Comparison of ENCODE assay signal across 1 cellular context in genomic region chr2:143034292-143035074, GRCh38.
A peak's percentile ranks its signal among the peaks of the same experiment; 100 is the strongest.
TF ChIP-seq lines count a peak whose summit lies in the region.

No MANE protein-coding gene starts in this region.

TF ChIP-seq in HepG2, 621 proteins besides CTCF, POLR2A, EP300 and RAD21 (continued from another document):
- TF ChIP-seq AKNA (CRISPR knock-in tag; IDR thresholded peaks at IDR 0.05; ENCODE audit: borderline replicate concordance) (no peak), ASH2L (IDR thresholded peaks at IDR 0.05; ENCODE audit: insufficient read length, low read depth, low read length) (no peak), ZNF503 (CRISPR knock-in tag; IDR thresholded peaks at IDR 0.05) (no peak), BRF2 (CRISPR knock-in tag; IDR thresholded peaks at IDR 0.05) (no peak), ATRX (CRISPR knock-in tag; IDR thresholded peaks at IDR 0.05; ENCODE audit: borderline replicate concordance) (no peak), ZNF709 (CRISPR knock-in tag; IDR thresholded peaks at IDR 0.05) (no peak), ARID5B (CRISPR knock-in tag; IDR thresholded peaks at IDR 0.05) (peak; percentile 72), SOX5 (CRISPR knock-in tag; IDR thresholded peaks at IDR 0.05; ENCODE audit: borderline replicate concordance) (peak; percentile 19; the same call in 1 of the 2 replicates), THAP7 (CRISPR knock-in tag; IDR thresholded peaks at IDR 0.05) (no peak), KDM1A (CRISPR knock-in tag; IDR thresholded peaks at IDR 0.05) (no peak), ZFP41 (CRISPR knock-in tag; IDR thresholded peaks at IDR 0.05; ENCODE audit: borderline replicate concordance) (no peak), HOXA9 (CRISPR knock-in tag; IDR thresholded peaks at IDR 0.05; ENCODE audit: borderline replicate concordance) (no peak), ZBTB39 (CRISPR knock-in tag; IDR thresholded peaks at IDR 0.05) (no peak), HNF4A (CRISPR knock-in tag; IDR thresholded peaks at IDR 0.05) (no peak), NR1H2 (CRISPR knock-in tag; IDR thresholded peaks at IDR 0.05; ENCODE audit: borderline replicate concordance, low read depth) (no peak), MBD4 (IDR thresholded peaks at IDR 0.05; ENCODE audit: borderline replicate concordance, low read length) (no peak), LBX2 (CRISPR knock-in tag; IDR thresholded peaks at IDR 0.05; ENCODE audit: borderline replicate concordance) (no peak), GATAD1 (CRISPR knock-in tag; IDR thresholded peaks at IDR 0.05) (no peak), ZBTB20 (CRISPR knock-in tag; IDR thresholded peaks at IDR 0.05; ENCODE audit: borderline replicate concordance, low read depth) (no peak), PAXIP1 (CRISPR knock-in tag; conservative IDR thresholded peaks at IDR 0.05) (0 out of 2 replicates have a peak, but pooled peaks have one; percentile 18), RNF2 (conservative IDR thresholded peaks at IDR 0.05; ENCODE audit: low read depth) (no peak), ZFP62 (CRISPR knock-in tag; IDR thresholded peaks at IDR 0.05) (no peak), SIN3A (IDR thresholded peaks at IDR 0.05; ENCODE audit: borderline replicate concordance, low read depth, low read length) (no peak), HDAC6 (IDR thresholded peaks at IDR 0.05; ENCODE audit: low read depth, low read length) (no peak), ZNF335 (CRISPR knock-in tag; IDR thresholded peaks at IDR 0.05) (no peak), ETV5 (CRISPR knock-in tag; IDR thresholded peaks at IDR 0.05; ENCODE audit: borderline replicate concordance) (no peak), ZBTB33 (CRISPR knock-in tag; IDR thresholded peaks at IDR 0.05) (no peak), ZBTB37 (CRISPR knock-in tag; IDR thresholded peaks at IDR 0.05) (peak; percentile 67; the same call in 1 of the 2 replicates), RXRA (CRISPR knock-in tag; IDR thresholded peaks at IDR 0.05) (no peak), MAF1 (CRISPR knock-in tag; IDR thresholded peaks at IDR 0.05; ENCODE audit: borderline replicate concordance) (no peak), ARHGAP35 (CRISPR knock-in tag; IDR thresholded peaks at IDR 0.05; ENCODE audit: borderline replicate concordance) (no peak)
TF ChIP-seq in HepG2: peak in this region for 39.
